Comparison of ENCODE assay signal across 1 cellular context in the genomic region with DNA sequence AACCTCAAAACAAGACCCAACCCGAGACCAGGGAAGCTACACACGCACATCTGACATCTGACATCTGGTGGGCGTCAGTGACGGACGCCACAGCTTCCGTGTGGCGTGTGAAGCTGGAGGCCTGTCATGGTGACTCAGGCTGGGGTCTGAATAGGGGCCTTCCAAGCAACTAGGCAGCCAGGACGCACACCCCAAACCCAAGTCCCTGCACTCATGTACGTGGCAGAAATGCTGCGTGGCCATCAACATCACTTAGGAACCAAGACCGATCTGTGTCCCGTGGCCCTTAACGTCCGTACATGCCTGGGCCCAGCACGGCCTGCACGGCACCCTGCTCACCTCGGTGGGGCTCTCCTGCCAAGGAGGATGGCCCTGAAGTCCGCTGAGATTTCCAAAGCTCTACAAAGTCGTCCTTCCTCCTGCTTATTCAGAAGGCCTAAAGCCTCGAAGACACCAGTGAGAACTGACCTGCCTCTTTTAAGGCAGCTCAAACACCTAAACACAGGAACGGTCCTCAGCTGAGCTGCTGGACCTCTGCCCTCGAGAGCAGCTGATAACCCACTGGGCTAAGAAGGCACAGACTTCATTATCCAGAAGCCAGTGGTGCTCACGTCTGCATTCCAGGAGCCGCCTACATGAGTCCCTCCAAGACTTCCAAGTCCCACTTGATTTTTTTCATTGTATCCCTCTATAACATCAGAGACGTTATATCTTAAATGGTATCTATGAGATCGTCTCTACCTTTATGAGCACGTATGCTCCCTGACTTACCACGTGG.
TF ChIP-seq lines count a peak whose summit lies in the region.

No MANE protein-coding gene starts in this region.

TF ChIP-seq in SK-N-SH, 30 proteins besides CTCF, POLR2A, EP300 and RAD21 (continued from another document):
- no peak for TF ChIP-seq CHD2 (IDR thresholded peaks at IDR 0.05; ENCODE audit: low read length, partially characterized antibody)
- TF ChIP-seq NFIC (IDR thresholded peaks at IDR 0.05; ENCODE audit: borderline replicate concordance): no peak
- TF ChIP-seq SMC3 (IDR thresholded peaks at IDR 0.05; ENCODE audit: low read depth, low read length): no peak
- no peak for TF ChIP-seq RCOR1 (IDR thresholded peaks at IDR 0.05; ENCODE audit: low read length)
- no peak for TF ChIP-seq TEAD4 (IDR thresholded peaks at IDR 0.05; ENCODE audit: borderline replicate concordance, insufficient read depth)
